ENCODE assay signal across 1 cellular context in genomic region chr2:61437170-61437569, GRCh38.
TF ChIP-seq lines count a peak whose summit lies in the region.

No MANE protein-coding gene starts in this region.

TF ChIP-seq in WTC11, 78 proteins besides CTCF, POLR2A, EP300 and RAD21 (continued from another document):
- TF ChIP-seq E2F5 (CRISPR knock-in tag; IDR thresholded peaks at IDR 0.05) = no peak
